ENCODE assay signal across 14 cellular contexts in the genomic region with DNA sequence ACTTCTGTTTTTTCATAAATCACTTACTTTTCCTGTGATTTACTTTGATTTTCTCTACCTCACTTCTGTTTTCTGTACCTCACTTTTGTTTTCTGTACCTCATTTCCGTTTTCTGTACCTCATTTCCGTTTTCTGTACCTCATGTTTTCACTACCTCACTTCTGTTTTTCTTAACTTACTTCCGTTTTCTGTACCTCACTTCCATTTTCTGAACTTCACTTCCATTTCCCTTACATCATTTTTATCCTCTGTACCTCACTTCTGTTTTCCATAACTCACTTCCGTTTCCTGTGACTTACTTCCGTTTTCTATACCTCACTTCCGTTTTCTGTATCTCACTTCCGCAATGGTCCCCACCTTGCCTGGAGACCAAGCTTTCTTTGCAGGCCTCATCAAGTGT.
"Had no signal": no experiment of that assay in that cellular context is flagged by ENCODE, and none has a peak within 500 bp of the region (broad histone marks: within the 10 kb centered on the region; RNA-seq: fewer than 3 reads in every experiment).

No MANE protein-coding gene starts in this region.

- H3K4me1 ChIP-seq: esophagus squamous epithelium, uterus had no signal

- DNase-seq: activated B cell treated with CpG ODN at 0.5 μM for 24 hours; activated CD4-positive, alpha-beta T cell treated with anti-CD3 and anti-CD28 coated beads, Interleukin-2, amount 10 ng/mL, durations not matched to agents 7 days and 5 days; activated CD8-positive, alpha-beta memory T cell treated with anti-CD3 and anti-CD28 coated beads for 24 hours; activated naive CD4-positive, alpha-beta T cell treated with anti-CD3 and anti-CD28 coated beads for 36 hours; esophagus squamous epithelium; foreskin fibroblast; heart left ventricle; nephron progenitor cell; ovary; stimulated activated CD4-positive, alpha-beta T cell treated with anti-CD3 and anti-CD28 coated beads, Interleukin-15, amount 100 ng/mL, for 24 hours; stimulated activated CD4-positive, alpha-beta T cell treated with anti-CD3 and anti-CD28 coated beads, Interleukin-4, amount 100 ng/mL, for 24 hours; uterus had no signal

- ATAC-seq: heart left ventricle, left lobe of liver had no signal

- H3K27me3 ChIP-seq: cardiac muscle cell, esophagus squamous epithelium, heart left ventricle, ovary, uterus had no signal

- H3K4me3 ChIP-seq: cardiac muscle cell, esophagus squamous epithelium, heart left ventricle, ovary, uterus had no signal

- H3K27ac ChIP-seq: cardiac muscle cell, esophagus squamous epithelium, ovary, uterus had no signal

- H3K9me3 ChIP-seq: ovary, uterus had no signal

- H3K36me3 ChIP-seq: cardiac muscle cell, esophagus squamous epithelium, heart left ventricle, ovary, uterus had no signal
